Comparison of ENCODE assay signal across 9 cellular contexts in genomic region chr17:80605326-80606066, GRCh38.
DNase-seq lines count a peak whose midpoint lies in the region; ATAC-seq, FAIRE-seq and TF ChIP-seq lines count a peak whose summit lies in the region.
"Had no signal": no experiment of that assay in that cellular context is flagged by ENCODE, and none has a peak within 500 bp of the region (broad histone marks: within the 10 kb centered on the region; RNA-seq: fewer than 3 reads in every experiment).

No MANE protein-coding gene starts in this region.

- H3K4me1 Mint-ChIP-seq in activated T-cell treated with anti-CD3 and anti-CD28 coated beads, Interleukin-2, amount 50 U/mL, for 24 hours (ENCODE audit: low read depth): peaks cover 74% of the 10 kb centered on the region

- intact Hi-C loops in pancreas (cut with DNase I) (no loop called here), esophagus squamous epithelium (cut with DNase I) (no loop called here)

- no peak for TF ChIP-seq POLR2A in esophagus squamous epithelium (IDR thresholded peaks at IDR 0.05)

- 74 to 81% methylated on average over 16 of the region's 16 CpGs for WGBS in pancreas, 2 donors
- 50 to 58% methylated on average over 14 to 16 of the region's 16 CpGs for WGBS in esophagus squamous epithelium, 2 donors

- H3K4me3 ChIP-seq in pancreas (no peak overlapping the region), esophagus squamous epithelium (no peak overlapping the region)

- H3K4me3 Mint-ChIP-seq in activated T-cell treated with anti-CD3 and anti-CD28 coated beads, Interleukin-2, amount 50 U/mL, for 24 hours: peak overlapping the region; percentile 52
- H3K4me3 Mint-ChIP-seq: nephron had no signal

- H3K27ac ChIP-seq in pancreas (no peak overlapping the region), esophagus squamous epithelium (no peak overlapping the region)

- ATAC-seq in GM19438 (IDR thresholded peaks at IDR 0.05; ENCODE audit: low read depth, unreplicated experiment) (peak; percentile 87), HG03565 (IDR thresholded peaks at IDR 0.05; ENCODE audit: unreplicated experiment) (peak; percentile 70), pancreas (peak; percentile 18 to 67 (median 58))

- H3K4me1 ChIP-seq in pancreas: no peaks in the 10 kb centered on the region
- peaks cover 0 to 9% (median 0%) of the 10 kb centered on the region in 3 donors for H3K4me1 ChIP-seq in esophagus squamous epithelium

- H3K27me3 ChIP-seq in pancreas: no peaks in the 10 kb centered on the region
- H3K27me3 ChIP-seq in esophagus squamous epithelium: no peaks in the 10 kb centered on the region

- TF ChIP-seq CTCF in pancreas (IDR thresholded peaks at IDR 0.05) (no peak), esophagus squamous epithelium (IDR thresholded peaks at IDR 0.05) (no peak)

- H3K36me3 Mint-ChIP-seq in activated T-cell treated with anti-CD3 and anti-CD28 coated beads, Interleukin-2, amount 50 U/mL, for 24 hours (ENCODE audit: low read depth): peaks cover 18% of the 10 kb centered on the region

- no peaks in the 10 kb centered on the region for H3K27me3 Mint-ChIP-seq in activated T-cell treated with anti-CD3 and anti-CD28 coated beads, Interleukin-2, amount 50 U/mL, for 24 hours

- H3K36me3 ChIP-seq in pancreas: no peaks in the 10 kb centered on the region
- no peaks in the 10 kb centered on the region for H3K36me3 ChIP-seq in esophagus squamous epithelium

- FAIRE-seq in pancreas (lab: Jason Lieb, UNC): no peak

- no peaks in the 10 kb centered on the region for H3K9me3 Mint-ChIP-seq in activated T-cell treated with anti-CD3 and anti-CD28 coated beads, Interleukin-2, amount 50 U/mL, for 24 hours

- H3K9me3 ChIP-seq in pancreas (no peaks in the 10 kb centered on the region), esophagus squamous epithelium (no peaks in the 10 kb centered on the region)

- peak; percentile 22 for DNase-seq in AG08395 (ENCODE audit: low spot score)
- DNase-seq in activated T-cell treated with anti-CD3 and anti-CD28 coated beads, Interleukin-2, amount 50 U/mL, for 24 hours: peak; percentile 63
- DNase-seq in pancreas: peak in 1 of 6 donors; percentile 38
- DNase-seq in GF-D8 (lab: John Stamatoyannopoulos, UW): no peak
- no peak for DNase-seq in HCEC 1CT
- DNase-seq in esophagus squamous epithelium (lab: John Stamatoyannopoulos, UW): no peak

- H3K27ac Mint-ChIP-seq in activated T-cell treated with anti-CD3 and anti-CD28 coated beads, Interleukin-2, amount 50 U/mL, for 24 hours: peak overlapping the region; percentile 96
- H3K27ac Mint-ChIP-seq: nephron had no signal

Comparison
In these comparisons a context has a peak if more than half of its experiments do, and no peak if none do; other contexts are left out.
1. DNase-seq: peak in AG08395 (single experiment) and activated T-cell treated with anti-CD3 and anti-CD28 coated beads, Interleukin-2, amount 50 U/mL, for 24 hours (single experiment); none in GF-D8 (single experiment), HCEC 1CT (single experiment) and esophagus squamous epithelium (single experiment).
2. Peak in every context shown above with its lines, with median percentiles within 50 percentile points of each other: ATAC-seq.